In the genomic region with DNA sequence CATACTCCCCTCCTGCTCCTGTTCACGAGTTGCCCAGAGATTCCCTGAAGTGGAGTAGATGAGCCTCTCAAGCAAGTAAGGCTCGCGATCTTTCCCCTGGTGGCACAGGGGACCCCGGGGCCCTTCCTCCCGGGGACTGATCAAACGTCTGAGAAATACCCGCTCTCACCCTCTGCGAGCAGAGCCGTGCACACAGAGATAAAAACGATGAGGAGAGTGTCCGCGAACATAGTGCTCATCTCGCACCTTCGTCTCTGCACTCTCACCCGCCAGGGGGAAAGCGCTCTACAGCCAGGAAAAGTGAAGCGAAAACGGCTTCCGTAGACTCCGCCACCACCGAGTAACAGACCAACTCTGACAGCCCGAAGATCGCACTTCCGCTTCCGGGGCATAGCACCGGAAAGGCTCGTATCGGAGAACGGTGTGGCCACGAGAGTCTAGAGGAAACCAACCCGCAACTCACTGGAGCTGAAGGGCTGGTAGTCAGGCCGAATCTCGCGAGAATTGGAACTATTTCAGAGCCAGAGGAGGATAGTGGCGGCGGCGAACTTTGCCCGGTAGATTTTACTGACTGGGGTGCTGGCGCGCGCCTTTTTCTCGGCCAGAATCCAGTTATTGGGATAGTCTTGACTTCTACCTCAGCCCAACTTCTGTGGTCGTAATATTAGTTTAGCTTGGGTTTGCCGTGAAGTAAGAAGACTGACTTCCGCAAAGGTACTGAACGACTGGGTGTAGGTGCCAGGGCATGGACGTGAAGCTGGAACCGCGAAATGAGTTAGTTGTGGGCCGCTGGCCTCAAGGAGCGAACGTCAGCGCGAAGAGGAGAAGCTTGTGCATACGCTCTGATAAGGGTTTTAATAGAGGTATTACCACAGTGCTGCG, we compare ENCODE assay signal across 1 cellular context.
TF ChIP-seq lines count a peak whose summit lies in the region.

A gene with protein sequence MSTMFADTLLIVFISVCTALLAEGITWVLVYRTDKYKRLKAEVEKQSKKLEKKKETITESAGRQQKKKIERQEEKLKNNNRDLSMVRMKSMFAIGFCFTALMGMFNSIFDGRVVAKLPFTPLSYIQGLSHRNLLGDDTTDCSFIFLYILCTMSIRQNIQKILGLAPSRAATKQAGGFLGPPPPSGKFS (minus strand): TSS at position 356 of the 882 bp plus-strand sequence. CDS start 117 bp downstream, at position 239.

TF ChIP-seq in HepG2, 621 proteins besides CTCF, POLR2A, EP300 and RAD21 (continued from another document and continues in another):
- TF ChIP-seq, protein P1, sequence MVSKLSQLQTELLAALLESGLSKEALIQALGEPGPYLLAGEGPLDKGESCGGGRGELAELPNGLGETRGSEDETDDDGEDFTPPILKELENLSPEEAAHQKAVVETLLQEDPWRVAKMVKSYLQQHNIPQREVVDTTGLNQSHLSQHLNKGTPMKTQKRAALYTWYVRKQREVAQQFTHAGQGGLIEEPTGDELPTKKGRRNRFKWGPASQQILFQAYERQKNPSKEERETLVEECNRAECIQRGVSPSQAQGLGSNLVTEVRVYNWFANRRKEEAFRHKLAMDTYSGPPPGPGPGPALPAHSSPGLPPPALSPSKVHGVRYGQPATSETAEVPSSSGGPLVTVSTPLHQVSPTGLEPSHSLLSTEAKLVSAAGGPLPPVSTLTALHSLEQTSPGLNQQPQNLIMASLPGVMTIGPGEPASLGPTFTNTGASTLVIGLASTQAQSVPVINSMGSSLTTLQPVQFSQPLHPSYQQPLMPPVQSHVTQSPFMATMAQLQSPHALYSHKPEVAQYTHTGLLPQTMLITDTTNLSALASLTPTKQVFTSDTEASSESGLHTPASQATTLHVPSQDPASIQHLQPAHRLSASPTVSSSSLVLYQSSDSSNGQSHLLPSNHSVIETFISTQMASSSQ (IDR thresholded peaks at IDR 0.05; ENCODE audit: low read depth), result no peak
- TF ChIP-seq, protein P1 (CRISPR knock-in tag; IDR thresholded peaks at IDR 0.05; ENCODE audit: borderline replicate concordance), result peak; percentile 56; the same call in 1 of the 2 replicates
- TF ChIP-seq, protein P2, sequence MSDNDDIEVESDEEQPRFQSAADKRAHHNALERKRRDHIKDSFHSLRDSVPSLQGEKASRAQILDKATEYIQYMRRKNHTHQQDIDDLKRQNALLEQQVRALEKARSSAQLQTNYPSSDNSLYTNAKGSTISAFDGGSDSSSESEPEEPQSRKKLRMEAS (IDR thresholded peaks at IDR 0.05), result peak; percentile 71
- TF ChIP-seq EED (CRISPR knock-in tag; IDR thresholded peaks at IDR 0.05) (no peak), ZNF101 (CRISPR knock-in tag; IDR thresholded peaks at IDR 0.05; ENCODE audit: borderline replicate concordance, low read depth) (no peak), MED8 (CRISPR knock-in tag; IDR thresholded peaks at IDR 0.05; ENCODE audit: insufficient replicate concordance) (no peak), RFX3 (CRISPR knock-in tag; IDR thresholded peaks at IDR 0.05) (no peak; the same call in 1 of the 2 replicates), KDM2A (CRISPR knock-in tag; IDR thresholded peaks at IDR 0.05; ENCODE audit: borderline replicate concordance, low read depth) (peak; percentile 82), TMF1 (CRISPR knock-in tag; IDR thresholded peaks at IDR 0.05; ENCODE audit: low read depth) (0 out of 2 replicates have a peak, but pooled peaks have one; percentile 38), ZNF652 (CRISPR knock-in tag; IDR thresholded peaks at IDR 0.05; ENCODE audit: borderline replicate concordance, low read depth) (no peak), FLYWCH1 (CRISPR knock-in tag; IDR thresholded peaks at IDR 0.05) (no peak), HNRNPL (IDR thresholded peaks at IDR 0.05; ENCODE audit: low read depth, low read length) (no peak), NCOA5 (CRISPR knock-in tag; IDR thresholded peaks at IDR 0.05) (no peak), MED13 (CRISPR knock-in tag; IDR thresholded peaks at IDR 0.05) (peak; percentile 31; the same call in 1 of the 2 replicates), MTF2 (CRISPR knock-in tag; IDR thresholded peaks at IDR 0.05; ENCODE audit: borderline replicate concordance) (peak; percentile 69; the same call in 1 of the 2 replicates)
- TF ChIP-seq, protein P3, sequence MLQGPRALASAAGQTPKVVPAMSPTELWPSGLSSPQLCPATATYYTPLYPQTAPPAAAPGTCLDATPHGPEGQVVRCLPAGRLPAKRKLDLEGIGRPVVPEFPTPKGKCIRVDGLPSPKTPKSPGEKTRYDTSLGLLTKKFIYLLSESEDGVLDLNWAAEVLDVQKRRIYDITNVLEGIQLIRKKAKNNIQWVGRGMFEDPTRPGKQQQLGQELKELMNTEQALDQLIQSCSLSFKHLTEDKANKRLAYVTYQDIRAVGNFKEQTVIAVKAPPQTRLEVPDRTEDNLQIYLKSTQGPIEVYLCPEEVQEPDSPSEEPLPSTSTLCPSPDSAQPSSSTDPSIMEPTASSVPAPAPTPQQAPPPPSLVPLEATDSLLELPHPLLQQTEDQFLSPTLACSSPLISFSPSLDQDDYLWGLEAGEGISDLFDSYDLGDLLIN (CRISPR knock-in tag; IDR thresholded peaks at IDR 0.05; ENCODE audit: borderline replicate concordance), result no peak
- TF ChIP-seq, protein P4, sequence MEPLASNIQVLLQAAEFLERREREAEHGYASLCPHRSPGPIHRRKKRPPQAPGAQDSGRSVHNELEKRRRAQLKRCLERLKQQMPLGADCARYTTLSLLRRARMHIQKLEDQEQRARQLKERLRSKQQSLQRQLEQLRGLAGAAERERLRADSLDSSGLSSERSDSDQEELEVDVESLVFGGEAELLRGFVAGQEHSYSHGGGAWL (CRISPR knock-in tag; IDR thresholded peaks at IDR 0.05), result no peak; the same call in 1 of the 2 replicates
- TF ChIP-seq, protein P5, sequence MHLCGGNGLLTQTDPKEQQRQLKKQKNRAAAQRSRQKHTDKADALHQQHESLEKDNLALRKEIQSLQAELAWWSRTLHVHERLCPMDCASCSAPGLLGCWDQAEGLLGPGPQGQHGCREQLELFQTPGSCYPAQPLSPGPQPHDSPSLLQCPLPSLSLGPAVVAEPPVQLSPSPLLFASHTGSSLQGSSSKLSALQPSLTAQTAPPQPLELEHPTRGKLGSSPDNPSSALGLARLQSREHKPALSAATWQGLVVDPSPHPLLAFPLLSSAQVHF (CRISPR knock-in tag; IDR thresholded peaks at IDR 0.05), result peak; percentile 73
- TF ChIP-seq, protein P6, sequence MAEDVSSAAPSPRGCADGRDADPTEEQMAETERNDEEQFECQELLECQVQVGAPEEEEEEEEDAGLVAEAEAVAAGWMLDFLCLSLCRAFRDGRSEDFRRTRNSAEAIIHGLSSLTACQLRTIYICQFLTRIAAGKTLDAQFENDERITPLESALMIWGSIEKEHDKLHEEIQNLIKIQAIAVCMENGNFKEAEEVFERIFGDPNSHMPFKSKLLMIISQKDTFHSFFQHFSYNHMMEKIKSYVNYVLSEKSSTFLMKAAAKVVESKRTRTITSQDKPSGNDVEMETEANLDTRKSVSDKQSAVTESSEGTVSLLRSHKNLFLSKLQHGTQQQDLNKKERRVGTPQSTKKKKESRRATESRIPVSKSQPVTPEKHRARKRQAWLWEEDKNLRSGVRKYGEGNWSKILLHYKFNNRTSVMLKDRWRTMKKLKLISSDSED (CRISPR knock-in tag; IDR thresholded peaks at IDR 0.05), result no peak
- TF ChIP-seq, protein P7, sequence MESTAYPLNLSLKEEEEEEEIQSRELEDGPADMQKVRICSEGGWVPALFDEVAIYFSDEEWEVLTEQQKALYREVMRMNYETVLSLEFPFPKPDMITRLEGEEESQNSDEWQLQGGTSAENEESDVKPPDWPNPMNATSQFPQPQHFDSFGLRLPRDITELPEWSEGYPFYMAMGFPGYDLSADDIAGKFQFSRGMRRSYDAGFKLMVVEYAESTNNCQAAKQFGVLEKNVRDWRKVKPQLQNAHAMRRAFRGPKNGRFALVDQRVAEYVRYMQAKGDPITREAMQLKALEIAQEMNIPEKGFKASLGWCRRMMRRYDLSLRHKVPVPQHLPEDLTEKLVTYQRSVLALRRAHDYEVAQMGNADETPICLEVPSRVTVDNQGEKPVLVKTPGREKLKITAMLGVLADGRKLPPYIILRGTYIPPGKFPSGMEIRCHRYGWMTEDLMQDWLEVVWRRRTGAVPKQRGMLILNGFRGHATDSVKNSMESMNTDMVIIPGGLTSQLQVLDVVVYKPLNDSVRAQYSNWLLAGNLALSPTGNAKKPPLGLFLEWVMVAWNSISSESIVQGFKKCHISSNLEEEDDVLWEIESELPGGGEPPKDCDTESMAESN (CRISPR knock-in tag; conservative IDR thresholded peaks at IDR 0.05), result 0 out of 2 replicates have a peak, but pooled peaks have one; percentile 22
- TF ChIP-seq, protein P8, sequence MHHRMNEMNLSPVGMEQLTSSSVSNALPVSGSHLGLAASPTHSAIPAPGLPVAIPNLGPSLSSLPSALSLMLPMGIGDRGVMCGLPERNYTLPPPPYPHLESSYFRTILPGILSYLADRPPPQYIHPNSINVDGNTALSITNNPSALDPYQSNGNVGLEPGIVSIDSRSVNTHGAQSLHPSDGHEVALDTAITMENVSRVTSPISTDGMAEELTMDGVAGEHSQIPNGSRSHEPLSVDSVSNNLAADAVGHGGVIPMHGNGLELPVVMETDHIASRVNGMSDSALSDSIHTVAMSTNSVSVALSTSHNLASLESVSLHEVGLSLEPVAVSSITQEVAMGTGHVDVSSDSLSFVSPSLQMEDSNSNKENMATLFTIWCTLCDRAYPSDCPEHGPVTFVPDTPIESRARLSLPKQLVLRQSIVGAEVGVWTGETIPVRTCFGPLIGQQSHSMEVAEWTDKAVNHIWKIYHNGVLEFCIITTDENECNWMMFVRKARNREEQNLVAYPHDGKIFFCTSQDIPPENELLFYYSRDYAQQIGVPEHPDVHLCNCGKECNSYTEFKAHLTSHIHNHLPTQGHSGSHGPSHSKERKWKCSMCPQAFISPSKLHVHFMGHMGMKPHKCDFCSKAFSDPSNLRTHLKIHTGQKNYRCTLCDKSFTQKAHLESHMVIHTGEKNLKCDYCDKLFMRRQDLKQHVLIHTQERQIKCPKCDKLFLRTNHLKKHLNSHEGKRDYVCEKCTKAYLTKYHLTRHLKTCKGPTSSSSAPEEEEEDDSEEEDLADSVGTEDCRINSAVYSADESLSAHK (CRISPR knock-in tag; IDR thresholded peaks at IDR 0.05; ENCODE audit: borderline replicate concordance), result no peak; the same call in 1 of the 2 replicates
- TF ChIP-seq, protein P9, sequence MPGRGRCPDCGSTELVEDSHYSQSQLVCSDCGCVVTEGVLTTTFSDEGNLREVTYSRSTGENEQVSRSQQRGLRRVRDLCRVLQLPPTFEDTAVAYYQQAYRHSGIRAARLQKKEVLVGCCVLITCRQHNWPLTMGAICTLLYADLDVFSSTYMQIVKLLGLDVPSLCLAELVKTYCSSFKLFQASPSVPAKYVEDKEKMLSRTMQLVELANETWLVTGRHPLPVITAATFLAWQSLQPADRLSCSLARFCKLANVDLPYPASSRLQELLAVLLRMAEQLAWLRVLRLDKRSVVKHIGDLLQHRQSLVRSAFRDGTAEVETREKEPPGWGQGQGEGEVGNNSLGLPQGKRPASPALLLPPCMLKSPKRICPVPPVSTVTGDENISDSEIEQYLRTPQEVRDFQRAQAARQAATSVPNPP (CRISPR knock-in tag; IDR thresholded peaks at IDR 0.05), result 0 out of 2 replicates have a peak, but pooled peaks have one; percentile 25
- TF ChIP-seq, protein P10, sequence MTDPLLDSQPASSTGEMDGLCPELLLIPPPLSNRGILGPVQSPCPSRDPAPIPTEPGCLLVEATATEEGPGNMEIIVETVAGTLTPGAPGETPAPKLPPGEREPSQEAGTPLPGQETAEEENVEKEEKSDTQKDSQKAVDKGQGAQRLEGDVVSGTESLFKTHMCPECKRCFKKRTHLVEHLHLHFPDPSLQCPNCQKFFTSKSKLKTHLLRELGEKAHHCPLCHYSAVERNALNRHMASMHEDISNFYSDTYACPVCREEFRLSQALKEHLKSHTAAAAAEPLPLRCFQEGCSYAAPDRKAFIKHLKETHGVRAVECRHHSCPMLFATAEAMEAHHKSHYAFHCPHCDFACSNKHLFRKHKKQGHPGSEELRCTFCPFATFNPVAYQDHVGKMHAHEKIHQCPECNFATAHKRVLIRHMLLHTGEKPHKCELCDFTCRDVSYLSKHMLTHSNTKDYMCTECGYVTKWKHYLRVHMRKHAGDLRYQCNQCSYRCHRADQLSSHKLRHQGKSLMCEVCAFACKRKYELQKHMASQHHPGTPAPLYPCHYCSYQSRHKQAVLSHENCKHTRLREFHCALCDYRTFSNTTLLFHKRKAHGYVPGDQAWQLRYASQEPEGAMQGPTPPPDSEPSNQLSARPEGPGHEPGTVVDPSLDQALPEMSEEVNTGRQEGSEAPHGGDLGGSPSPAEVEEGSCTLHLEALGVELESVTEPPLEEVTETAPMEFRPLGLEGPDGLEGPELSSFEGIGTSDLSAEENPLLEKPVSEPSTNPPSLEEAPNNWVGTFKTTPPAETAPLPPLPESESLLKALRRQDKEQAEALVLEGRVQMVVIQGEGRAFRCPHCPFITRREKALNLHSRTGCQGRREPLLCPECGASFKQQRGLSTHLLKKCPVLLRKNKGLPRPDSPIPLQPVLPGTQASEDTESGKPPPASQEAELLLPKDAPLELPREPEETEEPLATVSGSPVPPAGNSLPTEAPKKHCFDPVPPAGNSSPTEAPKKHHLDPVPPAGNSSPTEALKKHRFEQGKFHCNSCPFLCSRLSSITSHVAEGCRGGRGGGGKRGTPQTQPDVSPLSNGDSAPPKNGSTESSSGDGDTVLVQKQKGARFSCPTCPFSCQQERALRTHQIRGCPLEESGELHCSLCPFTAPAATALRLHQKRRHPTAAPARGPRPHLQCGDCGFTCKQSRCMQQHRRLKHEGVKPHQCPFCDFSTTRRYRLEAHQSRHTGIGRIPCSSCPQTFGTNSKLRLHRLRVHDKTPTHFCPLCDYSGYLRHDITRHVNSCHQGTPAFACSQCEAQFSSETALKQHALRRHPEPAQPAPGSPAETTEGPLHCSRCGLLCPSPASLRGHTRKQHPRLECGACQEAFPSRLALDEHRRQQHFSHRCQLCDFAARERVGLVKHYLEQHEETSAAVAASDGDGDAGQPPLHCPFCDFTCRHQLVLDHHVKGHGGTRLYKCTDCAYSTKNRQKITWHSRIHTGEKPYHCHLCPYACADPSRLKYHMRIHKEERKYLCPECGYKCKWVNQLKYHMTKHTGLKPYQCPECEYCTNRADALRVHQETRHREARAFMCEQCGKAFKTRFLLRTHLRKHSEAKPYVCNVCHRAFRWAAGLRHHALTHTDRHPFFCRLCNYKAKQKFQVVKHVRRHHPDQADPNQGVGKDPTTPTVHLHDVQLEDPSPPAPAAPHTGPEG (CRISPR knock-in tag; IDR thresholded peaks at IDR 0.05), result peak; percentile 84
- TF ChIP-seq, protein P11, sequence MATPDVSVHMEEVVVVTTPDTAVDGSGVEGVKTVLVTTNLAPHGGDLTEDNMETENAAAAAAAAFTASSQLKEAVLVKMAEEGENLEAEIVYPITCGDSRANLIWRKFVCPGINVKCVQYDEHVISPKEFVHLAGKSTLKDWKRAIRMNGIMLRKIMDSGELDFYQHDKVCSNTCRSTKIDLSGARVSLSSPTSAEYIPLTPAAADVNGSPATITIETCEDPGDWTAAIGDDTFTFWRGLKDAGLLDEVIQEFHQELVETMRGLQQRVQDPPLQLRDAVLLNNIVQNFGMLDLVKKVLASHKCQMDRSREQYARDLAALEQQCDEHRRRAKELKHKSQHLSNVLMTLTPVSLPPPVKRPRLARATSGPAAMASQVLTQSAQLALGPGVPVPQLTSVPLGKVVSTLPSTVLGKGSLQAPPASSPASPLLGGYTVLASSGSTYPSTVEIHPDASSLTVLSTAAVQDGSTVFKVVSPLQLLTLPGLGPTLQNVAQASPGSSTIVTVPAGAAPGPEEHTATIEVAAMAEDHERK (CRISPR knock-in tag; IDR thresholded peaks at IDR 0.05; ENCODE audit: low read depth), result no peak
